8 cellular contexts compared by ENCODE assay signal in the genomic region with DNA sequence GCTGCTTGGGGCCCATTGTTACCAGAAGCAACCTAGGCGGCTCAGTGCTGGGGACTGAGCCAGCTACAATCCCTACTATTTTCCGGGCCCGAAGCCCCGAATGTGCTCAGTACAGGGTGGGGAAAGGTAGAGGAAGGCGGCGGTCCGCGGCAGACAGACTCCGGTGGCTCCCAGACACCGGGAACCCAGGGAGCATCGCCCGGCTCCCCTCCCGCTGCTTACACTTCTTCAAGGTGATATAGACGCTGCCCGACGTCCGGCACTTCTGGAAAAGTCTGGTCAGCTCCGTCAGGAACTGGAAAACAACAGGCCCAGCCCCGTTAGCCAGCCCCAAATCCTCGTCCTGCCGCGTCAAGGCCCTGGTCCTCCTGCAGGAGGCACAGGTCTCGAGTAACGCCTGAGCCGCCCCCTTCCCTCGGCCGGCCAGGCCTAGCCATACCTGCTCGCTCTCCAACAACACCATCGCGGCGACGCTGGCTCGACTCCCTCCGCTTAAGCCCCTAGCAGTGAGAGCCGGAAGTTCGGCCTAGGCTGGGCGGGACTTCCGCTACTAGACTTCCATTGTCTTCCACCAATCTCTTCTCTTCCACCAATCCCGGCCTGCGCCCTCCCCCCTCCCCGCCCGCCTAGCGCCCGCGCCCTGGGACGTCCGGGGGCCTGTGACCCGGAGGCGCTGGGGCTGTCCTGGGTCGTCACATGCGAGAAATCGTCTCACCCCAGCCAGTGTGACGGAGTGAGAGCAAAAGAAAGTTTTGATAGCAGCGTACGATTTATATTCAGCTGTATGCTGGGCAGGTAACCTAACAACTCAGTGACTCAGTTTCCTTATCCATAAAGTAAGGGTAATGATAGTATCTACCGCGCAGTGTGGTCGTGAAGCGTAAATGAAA. TPM values are rescaled to one million over a fixed set of nuclear protein-coding genes. Genes with fewer than 3 reads are reported as not detected.
DNase-seq lines count a peak whose midpoint lies in the region; ATAC-seq and TF ChIP-seq lines count a peak whose summit lies in the region.

A gene with protein sequence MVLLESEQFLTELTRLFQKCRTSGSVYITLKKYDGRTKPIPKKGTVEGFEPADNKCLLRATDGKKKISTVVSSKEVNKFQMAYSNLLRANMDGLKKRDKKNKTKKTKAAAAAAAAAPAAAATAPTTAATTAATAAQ (minus strand): TSS at position 528 of the 890 bp plus-strand sequence. CDS start 65 bp downstream, at position 463.

- H3F3A ChIP-seq in neural progenitor cell (ENCODE audit: low read depth): peaks cover 14% of the 10 kb centered on the region

- TF ChIP-seq CTCF in HFF-Myc (IDR thresholded peaks at IDR 0.05; ENCODE audit: low read depth, low read length, missing control alignments): no peak
- no peak for TF ChIP-seq CTCF in foreskin keratinocyte (conservative IDR thresholded peaks at IDR 0.05)
- TF ChIP-seq CTCF in neural progenitor cell (IDR thresholded peaks at IDR 0.05): peak; percentile 18

- peak within 1 kb of the TSS; percentile 97 for H3K4me2 ChIP-seq in neural progenitor cell

- H3K4me1 Mint-ChIP-seq in neural progenitor cell: peaks cover 19% of the 10 kb centered on the region

- peak within 1 kb of the TSS; percentile 99 for H3K4me3 Mint-ChIP-seq in neural progenitor cell

- DNase-seq in GM03348 (ENCODE audit: low spot score): peak; percentile 97
- DNase-seq in HFF-Myc (ENCODE audit: extremely low read depth, low read depth): peak; percentile 75
- peak; percentile 89 for DNase-seq in MV-4-11 (lab: John Stamatoyannopoulos, UW)
- DNase-seq in SJSA1 (ENCODE audit: low read depth in 1 of 2, low spot score in 2 of 2): peak; percentile 93 to 94
- DNase-seq in activated naive CD4-positive, alpha-beta T cell (lab: John Stamatoyannopoulos, UW): peak; percentile 77 to 90 (median 88)
- peak; percentile 64 to 84 for DNase-seq in foreskin keratinocyte
- peak; percentile 97 for DNase-seq in neural progenitor cell (ENCODE audit: low spot score)

- H4K20me1 ChIP-seq in neural progenitor cell (ENCODE audit: low read depth): peaks cover 16% of the 10 kb centered on the region

- H3K36me3 ChIP-seq in SJSA1 (peaks cover 53% of the 10 kb centered on the region), neural progenitor cell (peaks cover 11% of the 10 kb centered on the region), stomach smooth muscle (ENCODE audit: control insufficient read depth in 2 of 2, insufficient read depth in 2 of 2, low read length in 2 of 2) (peaks cover 13 to 29% of the 10 kb centered on the region in 2 donors)

- H3K27ac ChIP-seq in SJSA1 (peak within 1 kb of the TSS; percentile 47), foreskin keratinocyte (peak within 1 kb of the TSS; percentile 66), neural progenitor cell (peak within 1 kb of the TSS; percentile 88), stomach smooth muscle (ENCODE audit: low read length) (peak within 1 kb of the TSS; percentile 94)

- peak; percentile 95 for ATAC-seq in foreskin keratinocyte

- H3K9me3 ChIP-seq in SJSA1 (replicated peaks) (no peaks in the 10 kb centered on the region), neural progenitor cell (ENCODE audit: low read depth) (no peaks in the 10 kb centered on the region), stomach smooth muscle (ENCODE audit: control insufficient read depth in 2 of 2, low read length in 2 of 2) (no peaks in the 10 kb centered on the region)

- H3K27me3 Mint-ChIP-seq in neural progenitor cell (ENCODE audit: insufficient read depth, low read depth): peaks cover 4% of the 10 kb centered on the region

- H2AFZ ChIP-seq in neural progenitor cell (replicated peaks): peak within 1 kb of the TSS; percentile 84

- H3K27me3 ChIP-seq in SJSA1 (replicated peaks) (no peaks in the 10 kb centered on the region), foreskin keratinocyte (no peaks in the 10 kb centered on the region), neural progenitor cell (no peaks in the 10 kb centered on the region), stomach smooth muscle (ENCODE audit: control insufficient read depth in 1 of 2, insufficient read depth in 2 of 2, low read length in 2 of 2) (no peaks in the 10 kb centered on the region)

- H3K9ac ChIP-seq in neural progenitor cell (peak within 1 kb of the TSS; percentile 78), stomach smooth muscle (ENCODE audit: low read length in 2 of 2) (peak within 1 kb of the TSS; percentile 98 to 99)

- H3K9me3 Mint-ChIP-seq in neural progenitor cell: no peaks in the 10 kb centered on the region

- H3K36me3 Mint-ChIP-seq in neural progenitor cell: peaks cover 20% of the 10 kb centered on the region

- H3K27ac Mint-ChIP-seq in neural progenitor cell: peak within 1 kb of the TSS; percentile 95

- H3K4me3 ChIP-seq in HFF-Myc (replicated peaks; ENCODE audit: low read depth, low read length) (peak within 1 kb of the TSS; percentile 94), SJSA1 (peak within 1 kb of the TSS; percentile 71), neural progenitor cell (peak within 1 kb of the TSS; percentile 79), stomach smooth muscle (ENCODE audit: low read length in 2 of 2) (peak within 1 kb of the TSS; percentile 98)

- peaks cover 27% of the 10 kb centered on the region for H3K79me2 ChIP-seq in neural progenitor cell (ENCODE audit: low read depth)

- H3K4me1 ChIP-seq in SJSA1 (replicated peaks) (peaks cover 10% of the 10 kb centered on the region), foreskin keratinocyte (peaks cover 3% of the 10 kb centered on the region), neural progenitor cell (peaks cover 6% of the 10 kb centered on the region), stomach smooth muscle (ENCODE audit: control insufficient read depth, insufficient read depth, low read length) (peaks cover 10% of the 10 kb centered on the region)

RNA-seq across cellular contexts. Expression of the gene that starts here (rescaled TPM):
- 355 and 405 TPM in 2 replicates for total RNA-seq in SJSA1 (2014; rRNA removed; shearing (Covaris generic))
- 136 and 141 TPM in 2 replicates for total RNA-seq in foreskin keratinocyte
- polyA plus RNA-seq in foreskin keratinocyte: 403 and 413 TPM in 2 replicates
- 250 and 461 TPM in 2 replicates for total RNA-seq in neural progenitor cell (ENCODE audit: low replicate concordance)

Comparison
In these comparisons a context has a peak if more than half of its experiments do, and no peak if none do; other contexts are left out.
1. Peak in every context shown above with its lines: DNase-seq, ATAC-seq, H3K4me3 ChIP-seq and H3K27ac ChIP-seq.